ENCODE assay signal across 1 cellular context in genomic region chr14:65208548-65208947, GRCh38.
TF ChIP-seq lines count a peak whose summit lies in the region.

No MANE protein-coding gene starts in this region.

TF ChIP-seq in GM23338, 12 proteins besides CTCF, POLR2A, EP300 and RAD21:
- TF ChIP-seq, protein P1, sequence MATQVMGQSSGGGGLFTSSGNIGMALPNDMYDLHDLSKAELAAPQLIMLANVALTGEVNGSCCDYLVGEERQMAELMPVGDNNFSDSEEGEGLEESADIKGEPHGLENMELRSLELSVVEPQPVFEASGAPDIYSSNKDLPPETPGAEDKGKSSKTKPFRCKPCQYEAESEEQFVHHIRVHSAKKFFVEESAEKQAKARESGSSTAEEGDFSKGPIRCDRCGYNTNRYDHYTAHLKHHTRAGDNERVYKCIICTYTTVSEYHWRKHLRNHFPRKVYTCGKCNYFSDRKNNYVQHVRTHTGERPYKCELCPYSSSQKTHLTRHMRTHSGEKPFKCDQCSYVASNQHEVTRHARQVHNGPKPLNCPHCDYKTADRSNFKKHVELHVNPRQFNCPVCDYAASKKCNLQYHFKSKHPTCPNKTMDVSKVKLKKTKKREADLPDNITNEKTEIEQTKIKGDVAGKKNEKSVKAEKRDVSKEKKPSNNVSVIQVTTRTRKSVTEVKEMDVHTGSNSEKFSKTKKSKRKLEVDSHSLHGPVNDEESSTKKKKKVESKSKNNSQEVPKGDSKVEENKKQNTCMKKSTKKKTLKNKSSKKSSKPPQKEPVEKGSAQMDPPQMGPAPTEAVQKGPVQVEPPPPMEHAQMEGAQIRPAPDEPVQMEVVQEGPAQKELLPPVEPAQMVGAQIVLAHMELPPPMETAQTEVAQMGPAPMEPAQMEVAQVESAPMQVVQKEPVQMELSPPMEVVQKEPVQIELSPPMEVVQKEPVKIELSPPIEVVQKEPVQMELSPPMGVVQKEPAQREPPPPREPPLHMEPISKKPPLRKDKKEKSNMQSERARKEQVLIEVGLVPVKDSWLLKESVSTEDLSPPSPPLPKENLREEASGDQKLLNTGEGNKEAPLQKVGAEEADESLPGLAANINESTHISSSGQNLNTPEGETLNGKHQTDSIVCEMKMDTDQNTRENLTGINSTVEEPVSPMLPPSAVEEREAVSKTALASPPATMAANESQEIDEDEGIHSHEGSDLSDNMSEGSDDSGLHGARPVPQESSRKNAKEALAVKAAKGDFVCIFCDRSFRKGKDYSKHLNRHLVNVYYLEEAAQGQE (IDR thresholded peaks at IDR 0.05; ENCODE audit: unreplicated experiment), result no peak
- TF ChIP-seq EZH2 (IDR thresholded peaks at IDR 0.05; ENCODE audit: low read depth, unreplicated experiment) (no peak), ZNF462 (CRISPR knock-in tag; IDR thresholded peaks at IDR 0.05) (no peak), EZH2phosphoT487 (IDR thresholded peaks at IDR 0.05; ENCODE audit: unreplicated experiment) (no peak), NANOG (IDR thresholded peaks at IDR 0.05; ENCODE audit: borderline replicate concordance) (no peak)
